Comparison of ENCODE assay signal across 2 cellular contexts in the genomic region with DNA sequence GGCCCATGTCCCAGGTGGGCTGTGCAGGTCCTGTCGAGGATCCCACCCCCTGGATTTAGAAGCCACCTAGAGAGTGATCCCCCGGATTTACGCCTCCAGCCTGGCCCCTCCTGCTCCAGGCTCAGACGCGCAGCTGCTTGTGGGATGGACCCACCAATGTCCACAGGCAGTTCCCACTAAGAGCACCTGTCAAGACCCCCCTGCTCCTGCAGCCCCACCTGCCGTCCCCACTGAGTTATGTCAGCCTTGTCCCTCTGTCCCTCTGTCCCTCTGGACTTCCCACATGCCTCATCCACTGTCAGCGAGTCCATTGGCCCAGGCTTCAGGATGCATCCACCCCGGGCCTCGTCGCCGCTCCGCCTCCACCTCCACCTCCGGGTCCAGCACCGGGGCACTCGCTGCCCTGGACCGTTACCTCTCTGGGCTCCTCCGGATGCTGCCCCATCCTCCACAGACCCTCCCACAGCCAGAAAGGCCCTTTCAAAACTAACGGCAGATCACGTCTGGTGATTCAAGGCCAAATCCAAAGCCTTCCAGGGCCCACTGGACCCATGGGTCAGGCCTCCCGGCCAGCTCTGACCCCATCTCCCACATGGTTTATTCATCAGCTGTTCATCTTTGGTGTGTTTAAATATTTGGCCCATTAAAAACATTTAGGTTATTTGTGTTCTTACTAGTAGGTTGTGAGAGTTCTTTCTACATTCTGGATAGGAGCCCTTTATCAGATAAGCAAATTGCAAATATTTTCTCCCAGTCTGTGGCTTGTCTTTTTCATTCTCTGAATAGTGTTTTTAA.
A peak's percentile ranks its signal among the peaks of the same experiment; 100 is the strongest.
TF ChIP-seq lines count a peak whose summit lies in the region.

No MANE protein-coding gene starts in this region.

TF ChIP-seq in H1, 55 proteins besides CTCF, POLR2A, EP300 and RAD21:
- no peak for TF ChIP-seq SUZ12 (IDR thresholded peaks at IDR 0.05; ENCODE audit: low read length)
- no peak for TF ChIP-seq POLR2AphosphoS5 (IDR thresholded peaks at IDR 0.05; ENCODE audit: low read depth, low read length)
- no peak for TF ChIP-seq TAF1 (IDR thresholded peaks at IDR 0.05; ENCODE audit: low read depth, low read length)
- TF ChIP-seq CREB1 (IDR thresholded peaks at IDR 0.05): no peak
- TF ChIP-seq PHF8 (conservative IDR thresholded peaks at IDR 0.05; ENCODE audit: low read depth, low read length): no peak
- no peak for TF ChIP-seq FOSL1 (IDR thresholded peaks at IDR 0.05; ENCODE audit: insufficient read depth, low read depth, low read length)
- TF ChIP-seq SRF (IDR thresholded peaks at IDR 0.05; ENCODE audit: low read depth, low read length): no peak
- TF ChIP-seq GTF2F1 (IDR thresholded peaks at IDR 0.05; ENCODE audit: borderline replicate concordance, low read depth, low read length): no peak

TF ChIP-seq in HepG2, 621 proteins besides CTCF, POLR2A, EP300 and RAD21:
- TF ChIP-seq HOXA5 (CRISPR knock-in tag; IDR thresholded peaks at IDR 0.05): no peak
- TF ChIP-seq STAG1 (CRISPR knock-in tag; IDR thresholded peaks at IDR 0.05): 0 out of 2 replicates have a peak, but pooled peaks have one; percentile 4
